Comparison of ENCODE assay signal across 10 cellular contexts in the genomic region with DNA sequence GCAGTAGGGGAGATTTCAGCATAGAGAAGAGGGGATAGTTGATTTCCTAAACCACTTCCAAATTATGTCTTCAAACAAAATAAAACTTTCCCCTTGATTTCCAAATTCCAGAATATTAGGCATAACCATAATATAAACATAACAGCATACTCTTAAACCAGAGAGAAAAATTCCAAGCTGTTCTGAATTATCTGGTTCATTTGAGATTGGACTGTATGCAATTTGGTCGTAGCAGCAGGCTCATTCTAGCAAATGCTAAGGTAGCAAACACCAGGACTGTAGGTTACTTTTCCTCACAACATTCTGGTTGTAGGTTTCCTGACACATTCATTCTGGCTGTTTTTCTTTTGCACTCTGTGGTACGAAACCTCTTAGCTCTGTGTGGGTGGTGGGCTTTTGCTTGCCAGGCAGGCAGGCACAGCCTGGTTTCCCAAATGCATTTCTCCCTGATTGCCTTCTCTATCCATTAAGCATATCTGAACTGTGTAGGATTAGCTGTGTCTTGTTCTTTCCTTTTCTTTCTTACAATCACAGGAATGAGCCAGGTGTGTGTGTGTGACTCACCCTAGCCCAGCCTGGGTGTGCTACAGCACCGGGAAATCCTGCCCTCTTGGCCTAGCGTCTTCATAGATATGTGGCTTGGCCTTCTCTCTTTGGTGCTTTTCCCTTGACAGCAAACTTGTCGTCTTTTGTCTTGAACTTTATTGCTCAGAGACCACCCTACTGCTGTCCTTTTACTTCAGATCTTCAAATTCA.
DNase-seq lines count a peak whose midpoint lies in the region; ATAC-seq and TF ChIP-seq lines count a peak whose summit lies in the region.
"Had no signal": no experiment of that assay in that cellular context is flagged by ENCODE, and none has a peak within 500 bp of the region (broad histone marks: within the 10 kb centered on the region; RNA-seq: fewer than 3 reads in every experiment).

No MANE protein-coding gene starts in this region.

- CTCF ChIA-PET in activated CD4-positive, alpha-beta memory T cell treated with anti-CD3 and anti-CD28 coated beads for 36 hours (lab: Charles Lee) = no interaction called here
- CTCF ChIA-PET in activated CD4-positive, alpha-beta memory T cell treated with anti-CD3 and anti-CD28 coated beads, Interleukin-2, amount 10 ng/mL, durations not matched to agents 7 days and 5 days (lab: Charles Lee) = no interaction called here

- POLR2A ChIA-PET in activated CD4-positive, alpha-beta memory T cell treated with anti-CD3 and anti-CD28 coated beads for 36 hours (lab: Charles Lee) = interaction anchor here (0.5 kb wide), 1 partner anchor 446 kb away, joined by 6 read pairs; no protein-coding TSS in a partner anchor
- POLR2A ChIA-PET in activated CD4-positive, alpha-beta memory T cell treated with anti-CD3 and anti-CD28 coated beads, Interleukin-2, amount 10 ng/mL, durations not matched to agents 7 days and 5 days (lab: Charles Lee) = no interaction called here

- H3K36me3 Mint-ChIP-seq in activated CD4-positive, alpha-beta memory T cell treated with anti-CD3 and anti-CD28 coated beads for 36 hours = peaks cover 13% of the 10 kb centered on the region
- H3K36me3 Mint-ChIP-seq in activated CD4-positive, alpha-beta memory T cell treated with anti-CD3 and anti-CD28 coated beads, Interleukin-2, amount 10 ng/mL, durations not matched to agents 7 days and 5 days (ENCODE audit: low read depth) = peaks cover 26% of the 10 kb centered on the region
- H3K36me3 Mint-ChIP-seq in activated T-helper 1 cell treated with anti-CD3 and anti-CD28 coated beads, Interleukin-12 subunit alpha, Interleukin-12 subunit beta, Interleukin-2, Interleukin-4 antibody, amounts not matched to agents 30 ng/mL and 10 ng/mL and 1 ng/mL, durations not matched to agents 14 hours and 24 hours and 36 hours (ENCODE audit: low read depth) = peaks cover 39% of the 10 kb centered on the region
- H3K36me3 Mint-ChIP-seq in glutamatergic neuron (ENCODE audit: unreplicated experiment) = no peaks in the 10 kb centered on the region

- TF ChIP-seq CTCF in glutamatergic neuron (IDR thresholded peaks at IDR 0.05; ENCODE audit: partially characterized antibody, unreplicated experiment) = no peak

- H3K4me3 Mint-ChIP-seq in activated CD4-positive, alpha-beta memory T cell treated with anti-CD3 and anti-CD28 coated beads for 36 hours = no peak overlapping the region
- H3K4me3 Mint-ChIP-seq in activated CD4-positive, alpha-beta memory T cell treated with anti-CD3 and anti-CD28 coated beads, Interleukin-2, amount 10 ng/mL, durations not matched to agents 7 days and 5 days = no peak overlapping the region
- H3K4me3 Mint-ChIP-seq in activated T-helper 1 cell treated with anti-CD3 and anti-CD28 coated beads, Interleukin-12 subunit alpha, Interleukin-12 subunit beta, Interleukin-2, Interleukin-4 antibody, amounts not matched to agents 30 ng/mL and 10 ng/mL and 1 ng/mL, durations not matched to agents 14 hours and 24 hours and 36 hours = no peak overlapping the region
- peak overlapping the region; percentile 36 for H3K4me3 Mint-ChIP-seq in glutamatergic neuron (ENCODE audit: unreplicated experiment)
- H3K4me3 Mint-ChIP-seq in stimulated activated naive CD8-positive, alpha-beta T cell treated with anti-CD3 and anti-CD28 coated beads, Interleukin-15, amount 100 ng/mL, for 72 hours = peak overlapping the region; percentile 53 to 81

- intact Hi-C loops in activated CD4-positive, alpha-beta memory T cell treated with anti-CD3 and anti-CD28 coated beads for 36 hours (cut with micrococcal nuclease) = no loop called here
- intact Hi-C loops in activated T-helper 1 cell treated with anti-CD3 and anti-CD28 coated beads, Interleukin-12 subunit alpha, Interleukin-12 subunit beta, Interleukin-2, Interleukin-4 antibody, amounts not matched to agents 30 ng/mL and 10 ng/mL and 1 ng/mL, durations not matched to agents 14 hours and 24 hours and 36 hours (cut with micrococcal nuclease) = no loop called here

- H3K27ac Mint-ChIP-seq in activated CD4-positive, alpha-beta memory T cell treated with anti-CD3 and anti-CD28 coated beads for 36 hours = peak overlapping the region; percentile 8
- H3K27ac Mint-ChIP-seq in activated CD4-positive, alpha-beta memory T cell treated with anti-CD3 and anti-CD28 coated beads, Interleukin-2, amount 10 ng/mL, durations not matched to agents 7 days and 5 days = no peak overlapping the region
- H3K27ac Mint-ChIP-seq in activated T-helper 1 cell treated with anti-CD3 and anti-CD28 coated beads, Interleukin-12 subunit alpha, Interleukin-12 subunit beta, Interleukin-2, Interleukin-4 antibody, amounts not matched to agents 30 ng/mL and 10 ng/mL and 1 ng/mL, durations not matched to agents 14 hours and 24 hours and 36 hours = peak overlapping the region; percentile 73
- no peak overlapping the region for H3K27ac Mint-ChIP-seq in glutamatergic neuron (ENCODE audit: unreplicated experiment)
- peak overlapping the region; percentile 59 to 77 for H3K27ac Mint-ChIP-seq in stimulated activated naive CD8-positive, alpha-beta T cell treated with anti-CD3 and anti-CD28 coated beads, Interleukin-15, amount 100 ng/mL, for 72 hours

- no peak for ATAC-seq in stimulated activated naive CD8-positive, alpha-beta T cell treated with anti-CD3 and anti-CD28 coated beads, Interleukin-15, amount 100 ng/mL, for 72 hours
- ATAC-seq in HG02973 (IDR thresholded peaks at IDR 0.05; ENCODE audit: unreplicated experiment) = no peak

- DNase-seq in activated CD4-positive, alpha-beta memory T cell treated with anti-CD3 and anti-CD28 coated beads for 36 hours = no peak
- no peak for DNase-seq in activated CD4-positive, alpha-beta memory T cell treated with anti-CD3 and anti-CD28 coated beads, Interleukin-2, amount 10 ng/mL, durations not matched to agents 7 days and 5 days
- DNase-seq in activated T-helper 1 cell treated with anti-CD3 and anti-CD28 coated beads, Interleukin-12 subunit alpha, Interleukin-12 subunit beta, Interleukin-2, Interleukin-4 antibody, amounts not matched to agents 30 ng/mL and 10 ng/mL and 1 ng/mL, durations not matched to agents 14 hours and 24 hours and 36 hours (ENCODE audit: low spot score) = no peak
- DNase-seq in glutamatergic neuron = no peak
- DNase-seq in stimulated activated naive CD8-positive, alpha-beta T cell treated with anti-CD3 and anti-CD28 coated beads, Interleukin-15, amount 100 ng/mL, for 72 hours = no peak
- no peak for DNase-seq in NCI-H1436 treated with DMSO at 0.1 percent for 48 hours (lab: John Stamatoyannopoulos, UW)
- no peak for DNase-seq in NCI-H1105 (lab: John Stamatoyannopoulos, UW)
- DNase-seq: NCI-H1436, retina had no signal

- no peaks in the 10 kb centered on the region for H3K9me3 Mint-ChIP-seq in activated CD4-positive, alpha-beta memory T cell treated with anti-CD3 and anti-CD28 coated beads for 36 hours
- no peaks in the 10 kb centered on the region for H3K9me3 Mint-ChIP-seq in activated CD4-positive, alpha-beta memory T cell treated with anti-CD3 and anti-CD28 coated beads, Interleukin-2, amount 10 ng/mL, durations not matched to agents 7 days and 5 days
- no peaks in the 10 kb centered on the region for H3K9me3 Mint-ChIP-seq in activated T-helper 1 cell treated with anti-CD3 and anti-CD28 coated beads, Interleukin-12 subunit alpha, Interleukin-12 subunit beta, Interleukin-2, Interleukin-4 antibody, amounts not matched to agents 30 ng/mL and 10 ng/mL and 1 ng/mL, durations not matched to agents 14 hours and 24 hours and 36 hours
- H3K9me3 Mint-ChIP-seq in glutamatergic neuron (ENCODE audit: unreplicated experiment) = peaks cover 11% of the 10 kb centered on the region
- H3K9me3 Mint-ChIP-seq in stimulated activated naive CD8-positive, alpha-beta T cell treated with anti-CD3 and anti-CD28 coated beads, Interleukin-15, amount 100 ng/mL, for 72 hours = no peaks in the 10 kb centered on the region

- peaks cover 91% of the 10 kb centered on the region for H3K4me1 Mint-ChIP-seq in activated CD4-positive, alpha-beta memory T cell treated with anti-CD3 and anti-CD28 coated beads for 36 hours (ENCODE audit: low read depth)
- peaks cover 72% of the 10 kb centered on the region for H3K4me1 Mint-ChIP-seq in activated CD4-positive, alpha-beta memory T cell treated with anti-CD3 and anti-CD28 coated beads, Interleukin-2, amount 10 ng/mL, durations not matched to agents 7 days and 5 days
- H3K4me1 Mint-ChIP-seq in activated T-helper 1 cell treated with anti-CD3 and anti-CD28 coated beads, Interleukin-12 subunit alpha, Interleukin-12 subunit beta, Interleukin-2, Interleukin-4 antibody, amounts not matched to agents 30 ng/mL and 10 ng/mL and 1 ng/mL, durations not matched to agents 14 hours and 24 hours and 36 hours (ENCODE audit: low read depth) = peaks cover 80% of the 10 kb centered on the region
- H3K4me1 Mint-ChIP-seq in glutamatergic neuron (ENCODE audit: low read depth, unreplicated experiment) = peaks cover 59% of the 10 kb centered on the region
- peaks cover 96% of the 10 kb centered on the region for H3K4me1 Mint-ChIP-seq in stimulated activated naive CD8-positive, alpha-beta T cell treated with anti-CD3 and anti-CD28 coated beads, Interleukin-15, amount 100 ng/mL, for 72 hours

- no peaks in the 10 kb centered on the region for H3K27me3 Mint-ChIP-seq in activated CD4-positive, alpha-beta memory T cell treated with anti-CD3 and anti-CD28 coated beads for 36 hours
- no peaks in the 10 kb centered on the region for H3K27me3 Mint-ChIP-seq in activated CD4-positive, alpha-beta memory T cell treated with anti-CD3 and anti-CD28 coated beads, Interleukin-2, amount 10 ng/mL, durations not matched to agents 7 days and 5 days
- no peaks in the 10 kb centered on the region for H3K27me3 Mint-ChIP-seq in activated T-helper 1 cell treated with anti-CD3 and anti-CD28 coated beads, Interleukin-12 subunit alpha, Interleukin-12 subunit beta, Interleukin-2, Interleukin-4 antibody, amounts not matched to agents 30 ng/mL and 10 ng/mL and 1 ng/mL, durations not matched to agents 14 hours and 24 hours and 36 hours (ENCODE audit: insufficient read depth)
- H3K27me3 Mint-ChIP-seq in glutamatergic neuron (ENCODE audit: unreplicated experiment) = peaks cover 2% of the 10 kb centered on the region
- H3K27me3 Mint-ChIP-seq in stimulated activated naive CD8-positive, alpha-beta T cell treated with anti-CD3 and anti-CD28 coated beads, Interleukin-15, amount 100 ng/mL, for 72 hours = no peaks in the 10 kb centered on the region

Comparison
In these comparisons a context has a peak if more than half of its experiments do, and no peak if none do; other contexts are left out.
1. H3K27ac Mint-ChIP-seq: peak in activated CD4-positive, alpha-beta memory T cell treated with anti-CD3 and anti-CD28 coated beads for 36 hours (single experiment), activated T-helper 1 cell treated with anti-CD3 and anti-CD28 coated beads, Interleukin-12 subunit alpha, Interleukin-12 subunit beta, Interleukin-2, Interleukin-4 antibody, amounts not matched to agents 30 ng/mL and 10 ng/mL and 1 ng/mL, durations not matched to agents 14 hours and 24 hours and 36 hours (single experiment) and stimulated activated naive CD8-positive, alpha-beta T cell treated with anti-CD3 and anti-CD28 coated beads, Interleukin-15, amount 100 ng/mL, for 72 hours (2 of 2); none in activated CD4-positive, alpha-beta memory T cell treated with anti-CD3 and anti-CD28 coated beads, Interleukin-2, amount 10 ng/mL, durations not matched to agents 7 days and 5 days (single experiment) and glutamatergic neuron (single experiment).
2. H3K4me3 Mint-ChIP-seq: peak in glutamatergic neuron (single experiment) and stimulated activated naive CD8-positive, alpha-beta T cell treated with anti-CD3 and anti-CD28 coated beads, Interleukin-15, amount 100 ng/mL, for 72 hours (2 of 2); none in activated CD4-positive, alpha-beta memory T cell treated with anti-CD3 and anti-CD28 coated beads for 36 hours (single experiment), activated CD4-positive, alpha-beta memory T cell treated with anti-CD3 and anti-CD28 coated beads, Interleukin-2, amount 10 ng/mL, durations not matched to agents 7 days and 5 days (single experiment) and activated T-helper 1 cell treated with anti-CD3 and anti-CD28 coated beads, Interleukin-12 subunit alpha, Interleukin-12 subunit beta, Interleukin-2, Interleukin-4 antibody, amounts not matched to agents 30 ng/mL and 10 ng/mL and 1 ng/mL, durations not matched to agents 14 hours and 24 hours and 36 hours (single experiment).